Comparison of ENCODE assay signal across 16 cellular contexts in genomic region chr21:34509151-34509550, GRCh38. TPM values are rescaled to one million over a fixed set of nuclear protein-coding genes. Genes with fewer than 3 reads are reported as not detected.
DNase-seq lines count a peak whose midpoint lies in the region; ATAC-seq and TF ChIP-seq lines count a peak whose summit lies in the region.
"Had no signal": no experiment of that assay in that cellular context is flagged by ENCODE, and none has a peak within 500 bp of the region (broad histone marks: within the 10 kb centered on the region; RNA-seq: fewer than 3 reads in every experiment).

No MANE protein-coding gene starts in this region.

- H3K36me3 ChIP-seq in osteoblast (ENCODE audit: insufficient read depth, low read length) (no peaks in the 10 kb centered on the region), BE2C (no peaks in the 10 kb centered on the region)

- H3K27me3 ChIP-seq in osteoblast (ENCODE audit: insufficient read depth, low read length) (no peaks in the 10 kb centered on the region), BE2C (no peaks in the 10 kb centered on the region)

- no peak overlapping the region for H3K4me2 ChIP-seq in osteoblast (ENCODE audit: insufficient read depth, low read length)

- TF ChIP-seq CTCF in HFF-Myc (IDR thresholded peaks at IDR 0.05; ENCODE audit: low read depth, low read length, missing control alignments), result peak; percentile 19
- peak; percentile 29 for TF ChIP-seq CTCF in cardiac fibroblast (IDR thresholded peaks at IDR 0.05; ENCODE audit: low read depth, low read length)
- peak; percentile 24 for TF ChIP-seq CTCF in osteoblast (IDR thresholded peaks at IDR 0.05; ENCODE audit: extremely low read depth, low read depth, low read length)
- TF ChIP-seq CTCF in BE2C (IDR thresholded peaks at IDR 0.05; ENCODE audit: low read depth, low read length), result no peak

- H3K9me3 ChIP-seq in osteoblast (ENCODE audit: low read depth, low read length) (no peaks in the 10 kb centered on the region), BE2C (no peaks in the 10 kb centered on the region)

- H3K27ac ChIP-seq in osteoblast (ENCODE audit: low read depth, low read length), result no peak overlapping the region
- H3K27ac ChIP-seq: coronary artery had no signal

- no peaks in the 10 kb centered on the region for H3K4me1 ChIP-seq in osteoblast (ENCODE audit: insufficient read depth, low read length)
- no peaks in the 10 kb centered on the region for H3K4me1 ChIP-seq in BE2C

- ATAC-seq in GM18511 (IDR thresholded peaks at IDR 0.05; ENCODE audit: unreplicated experiment), result no peak

- H3K4me3 ChIP-seq in HFF-Myc (replicated peaks; ENCODE audit: low read depth, low read length), result no peak overlapping the region
- no peak overlapping the region for H3K4me3 ChIP-seq in cardiac fibroblast (replicated peaks in 1 of 2; ENCODE audit: low read depth in 2 of 2, low read length in 2 of 2)
- no peak overlapping the region for H3K4me3 ChIP-seq in osteoblast (ENCODE audit: insufficient read depth, low read length)
- no peak overlapping the region for H3K4me3 ChIP-seq in BE2C (ENCODE audit: low read depth, low read length)
- H3K4me3 ChIP-seq: coronary artery had no signal

- no peaks in the 10 kb centered on the region for H3K79me2 ChIP-seq in osteoblast (ENCODE audit: insufficient read depth, low read length)

- peak; percentile 52 for DNase-seq in NK-92 treated with Interleukin-12 subunit alpha and Interleukin-12 subunit beta, amount 100 ng/mL, for 24 hours (lab: John Stamatoyannopoulos, UW)
- DNase-seq in NK-92 (lab: John Stamatoyannopoulos, UW; ENCODE audit: unreplicated experiment) (no peak), HFF-Myc (ENCODE audit: extremely low read depth, low read depth) (no peak), cardiac fibroblast (ENCODE audit: low read depth in 2 of 2) (no peak), osteoblast (ENCODE audit: insufficient read length, low spot score, missing footprints) (no peak), BE2C (no peak), NCI-H1105 (lab: John Stamatoyannopoulos, UW) (no peak)
- DNase-seq: 8988T; activated CD8-positive, alpha-beta memory T cell treated with anti-CD3 and anti-CD28 coated beads, Interleukin-2, amount 50 U/mL, for 4 hours; activated naive CD8-positive, alpha-beta T cell treated with anti-CD3 and anti-CD28 coated beads, Interleukin-2, amount 10 ng/mL, durations not matched to agents 7 days and 5 days; Calu3; KG1; mesenchymal stem cell; NCI-H2081 had no signal

- H4K20me1 ChIP-seq in osteoblast (ENCODE audit: insufficient read depth, low read length), result no peaks in the 10 kb centered on the region

- H2AFZ ChIP-seq in osteoblast (ENCODE audit: low read length), result no peak overlapping the region

RNA-seq across cellular contexts. Expression of gene KCNE1, which starts 2.9 kb away (rescaled TPM):
- 0.29 and 0.72 TPM in 2 replicates for total RNA-seq in osteoblast
- not detected for polyA plus RNA-seq in BE2C (2012; ENCODE audit: insufficient read depth, insufficient read length, low read depth)
